In the genomic region with DNA sequence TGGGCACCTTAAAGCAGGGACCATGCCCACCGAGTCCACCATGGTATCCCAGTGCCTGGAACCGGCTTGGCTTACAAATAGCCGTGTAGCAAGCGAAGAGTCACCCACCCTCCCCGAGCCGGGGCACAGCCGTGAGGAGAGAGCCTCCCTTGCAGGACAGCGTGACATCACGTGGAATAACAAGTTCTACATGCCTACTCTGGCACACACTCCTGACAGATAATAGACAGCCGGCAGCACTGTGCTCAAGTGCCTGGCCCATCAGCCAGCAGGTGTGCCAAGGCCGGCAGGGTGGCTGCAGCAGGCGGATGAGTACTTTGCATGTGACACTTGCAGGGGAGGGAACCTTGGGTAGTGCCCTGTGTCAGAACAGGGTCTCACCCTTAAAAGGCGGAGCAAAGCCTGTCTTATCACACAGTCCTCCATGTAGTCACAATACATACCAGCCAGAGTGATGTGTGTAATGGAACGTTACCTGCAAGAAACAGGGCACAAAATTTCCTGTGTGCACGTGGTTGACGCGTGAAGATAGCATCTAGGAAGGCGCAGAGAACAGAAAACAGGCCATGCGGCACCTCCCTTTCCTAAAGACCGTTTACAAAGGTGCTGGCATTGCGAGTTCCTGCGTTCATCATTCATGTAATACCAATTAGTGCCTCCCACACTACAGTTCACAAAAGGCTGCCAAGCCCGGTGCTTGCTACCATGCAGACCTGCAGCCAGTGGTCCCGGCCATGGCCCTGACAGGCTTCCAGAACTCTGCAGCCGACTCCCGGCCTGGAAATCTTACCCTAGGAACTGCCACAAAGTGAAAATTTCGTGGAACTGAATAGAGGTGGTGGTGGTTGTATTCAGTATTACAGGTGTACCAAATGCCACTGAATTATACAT, we compare ENCODE assay signal across 10 cellular contexts. TPM values are rescaled to one million over a fixed set of nuclear protein-coding genes. Genes with fewer than 3 reads are reported as not detected.
A peak's percentile ranks its signal among the peaks of the same experiment; 100 is the strongest.
DNase-seq lines count a peak whose midpoint lies in the region; ATAC-seq and TF ChIP-seq lines count a peak whose summit lies in the region.
"Had no signal": no experiment of that assay in that cellular context is flagged by ENCODE, and none has a peak within 500 bp of the region (broad histone marks: within the 10 kb centered on the region; RNA-seq: fewer than 3 reads in every experiment).

No MANE protein-coding gene starts in this region.

- peaks cover 24% of the 10 kb centered on the region for H3K36me3 ChIP-seq in CD4-positive, alpha-beta memory T cell (ENCODE audit: insufficient read depth, low read length)
- H3K36me3 ChIP-seq in neural progenitor cell = no peaks in the 10 kb centered on the region

- H3K4me2 ChIP-seq in neural progenitor cell (no peak overlapping the region), H9 (ENCODE audit: insufficient read depth, insufficient read length, low read length) (no peak overlapping the region)

- CTCF ChIA-PET in CD4-positive, alpha-beta memory T cell (lab: Charles Lee; ENCODE audit: partially characterized antibody) = interaction anchor here (0.7 kb wide), 1 partner anchor 14 kb away, joined by 3 read pairs; no protein-coding TSS in a partner anchor

- H4K91ac ChIP-seq in H9 (ENCODE audit: insufficient read length, low read depth, low read length) = no peak overlapping the region

- H2AK5ac ChIP-seq in H9 (ENCODE audit: insufficient read length, low read length) = no peak overlapping the region

- H3K14ac ChIP-seq in H9 (ENCODE audit: insufficient read depth, low read length) = no peak overlapping the region

- H3K36me3 Mint-ChIP-seq in CD4-positive, alpha-beta memory T cell = peaks cover 0 to 45% of the 10 kb centered on the region in 2 donors
- H3K36me3 Mint-ChIP-seq in neural progenitor cell (no peaks in the 10 kb centered on the region), H9 (ENCODE audit: insufficient read depth in 1 of 3, low read depth in 3 of 3) (peaks cover 0 to 12% (median 4%) of the 10 kb centered on the region in 3 experiments; a peak in 4 of 7 replicates)
- H3K36me3 Mint-ChIP-seq: activated naive CD4-positive, alpha-beta T cell treated with anti-CD3 and anti-CD28 coated beads, Interleukin-2, amount 50 U/mL, for 72 hours; immature natural killer cell had no signal

- TF ChIP-seq CTCF in neural progenitor cell (IDR thresholded peaks at IDR 0.05) (no peak), H9 (conservative IDR thresholded peaks at IDR 0.05) (no peak)

- ATAC-seq in HG02840 (IDR thresholded peaks at IDR 0.05; ENCODE audit: low FRiP score, unreplicated experiment) = no peak
- ATAC-seq in HG03025 (IDR thresholded peaks at IDR 0.05; ENCODE audit: low FRiP score, unreplicated experiment) = no peak
- no peak for ATAC-seq in GM21360 (IDR thresholded peaks at IDR 0.05; ENCODE audit: unreplicated experiment)
- ATAC-seq: activated naive CD4-positive, alpha-beta T cell treated with anti-CD3 and anti-CD28 coated beads, Interleukin-2, amount 50 U/mL, for 72 hours had no signal

- H3K27ac Mint-ChIP-seq in CD4-positive, alpha-beta memory T cell = peak overlapping the region in 6 of 7 donors; percentile 35 to 79 (median 54)
- H3K27ac Mint-ChIP-seq in neural progenitor cell (peak overlapping the region; percentile 14), H9 (peak overlapping the region in 1 of 3 experiments; percentile 11; a peak in 1 of 7 replicates)

- H3K23ac ChIP-seq in H9 (ENCODE audit: insufficient read length, low read depth, low read length) = no peak overlapping the region

- intact Hi-C loops in CD4-positive, alpha-beta memory T cell (cut with micrococcal nuclease) = no loop called here

- no peaks in the 10 kb centered on the region for H3K23me2 ChIP-seq in H9 (ENCODE audit: insufficient read length, low read depth, low read length, poor library complexity, severe bottlenecking)

- H4K5ac ChIP-seq in H9 (ENCODE audit: insufficient read length, low read depth, low read length) = no peak overlapping the region

- H3K18ac ChIP-seq in H9 (ENCODE audit: insufficient read length, low read depth, low read length) = no peak overlapping the region

- no peak overlapping the region for H3T11ph ChIP-seq in H9 (ENCODE audit: low read length)

- H3K27me3 ChIP-seq in CD4-positive, alpha-beta memory T cell (ENCODE audit: insufficient read depth, low read length) = no peaks in the 10 kb centered on the region
- no peaks in the 10 kb centered on the region for H3K27me3 ChIP-seq in neural progenitor cell
- no peaks in the 10 kb centered on the region for H3K27me3 ChIP-seq in H9 (ENCODE audit: insufficient read depth, low read length)

- H3K9ac ChIP-seq in neural progenitor cell (no peak overlapping the region), H9 (ENCODE audit: extremely low read depth, insufficient read length, low read length) (no peak overlapping the region)

- peaks cover 0 to 2% (median 0%) of the 10 kb centered on the region in 8 donors for H3K9me3 Mint-ChIP-seq in CD4-positive, alpha-beta memory T cell
- no peaks in the 10 kb centered on the region for H3K9me3 Mint-ChIP-seq in neural progenitor cell
- H3K9me3 Mint-ChIP-seq in H9 = no peaks in the 10 kb centered on the region
- H3K9me3 Mint-ChIP-seq: activated naive CD4-positive, alpha-beta T cell treated with anti-CD3 and anti-CD28 coated beads, Interleukin-2, amount 50 U/mL, for 72 hours; immature natural killer cell had no signal

- no peaks in the 10 kb centered on the region for H3K9me3 ChIP-seq in CD4-positive, alpha-beta memory T cell (ENCODE audit: control insufficient read depth in 1 of 2, low read length in 2 of 2)
- H3K9me3 ChIP-seq in neural progenitor cell (ENCODE audit: low read depth) (no peaks in the 10 kb centered on the region), H9 (ENCODE audit: control insufficient read depth, low read depth, low read length) (no peaks in the 10 kb centered on the region)

- no peak overlapping the region for H3K4ac ChIP-seq in H9 (ENCODE audit: low read depth, low read length)

- no peak overlapping the region for H2BK20ac ChIP-seq in H9 (ENCODE audit: low read depth, low read length, poor library complexity, severe bottlenecking)

- H2AFZ ChIP-seq in neural progenitor cell (replicated peaks) (no peak overlapping the region), H9 (ENCODE audit: low read length) (no peak overlapping the region)

- no peak overlapping the region for H2BK15ac ChIP-seq in H9 (ENCODE audit: low read depth, low read length)

- H4K8ac ChIP-seq in H9 (replicated peaks; ENCODE audit: insufficient read length, low read depth, low read length) = no peak overlapping the region

- H2BK120ac ChIP-seq in H9 (ENCODE audit: low read depth, low read length, poor library complexity, severe bottlenecking) = no peak overlapping the region

- no peaks in the 10 kb centered on the region for H3K79me1 ChIP-seq in H9 (ENCODE audit: insufficient read depth, low read depth, low read length, poor library complexity, severe bottlenecking)

- peaks cover 50% of the 10 kb centered on the region for H3K4me1 ChIP-seq in CD4-positive, alpha-beta memory T cell (ENCODE audit: insufficient read depth, low read length)
- peaks cover 10% of the 10 kb centered on the region for H3K4me1 ChIP-seq in neural progenitor cell
- no peaks in the 10 kb centered on the region for H3K4me1 ChIP-seq in H9 (ENCODE audit: insufficient read depth, low read length)

- H3F3A ChIP-seq in neural progenitor cell (ENCODE audit: low read depth) = peaks cover 2% of the 10 kb centered on the region

- peaks cover 31 to 50% (median 45%) of the 10 kb centered on the region in 4 donors for H3K4me1 Mint-ChIP-seq in CD4-positive, alpha-beta memory T cell
- H3K4me1 Mint-ChIP-seq in neural progenitor cell (peaks cover 29% of the 10 kb centered on the region), H9 (peaks cover 5 to 6% of the 10 kb centered on the region in 2 experiments; a peak in 3 of 4 replicates)

- H3K79me2 ChIP-seq in neural progenitor cell (ENCODE audit: low read depth) (no peaks in the 10 kb centered on the region), H9 (ENCODE audit: insufficient read depth, low read length) (no peaks in the 10 kb centered on the region)

- no CpG with 5 or more reads among the region's 27 CpGs for WGBS in H9 (ENCODE audit: extremely low coverage, insufficient read length, low lambda C conversion rate)

- peak in 2 of 5 donors; percentile 17 to 22 for DNase-seq in CD4-positive, alpha-beta memory T cell
- peak; percentile 84 for DNase-seq in NCI-H2029 treated with DMSO at 0.1 percent for 48 hours (lab: John Stamatoyannopoulos, UW)
- DNase-seq in cerebellar cortex (ENCODE audit: low spot score) = peak; percentile 53
- DNase-seq in neural progenitor cell (ENCODE audit: low spot score) = no peak
- no peak for DNase-seq in H9
- DNase-seq: immature natural killer cell had no signal

- H2BK12ac ChIP-seq in H9 (ENCODE audit: insufficient read length, low read depth, low read length) = no peak overlapping the region

- no peak overlapping the region for H2BK5ac ChIP-seq in H9 (ENCODE audit: insufficient read length, low read length)

- no peaks in the 10 kb centered on the region for H3K27me3 Mint-ChIP-seq in CD4-positive, alpha-beta memory T cell
- H3K27me3 Mint-ChIP-seq in neural progenitor cell (ENCODE audit: insufficient read depth, low read depth) (peaks cover 8% of the 10 kb centered on the region), H9 (ENCODE audit: low read depth) (no peaks in the 10 kb centered on the region)

- no peak overlapping the region for H3K27ac ChIP-seq in CD4-positive, alpha-beta memory T cell (ENCODE audit: low read depth, low read length)
- H3K27ac ChIP-seq in neural progenitor cell = no peak overlapping the region
- H3K27ac ChIP-seq in H9 (ENCODE audit: insufficient read length, low read depth, low read length) = no peak overlapping the region

- H3K4me3 ChIP-seq in CD4-positive, alpha-beta memory T cell (ENCODE audit: low read length in 2 of 2) = no peak overlapping the region
- H3K4me3 ChIP-seq in neural progenitor cell = no peak overlapping the region

- no peak overlapping the region for H3K56ac ChIP-seq in H9 (ENCODE audit: insufficient read length, low read depth, low read length)

- POLR2A ChIA-PET in CD4-positive, alpha-beta memory T cell (lab: Charles Lee; ENCODE audit: partially characterized antibody) = no interaction called here

- peak overlapping the region in 4 of 8 donors; percentile 17 to 31 (median 28) for H3K4me3 Mint-ChIP-seq in CD4-positive, alpha-beta memory T cell
- H3K4me3 Mint-ChIP-seq in neural progenitor cell = no peak overlapping the region
- H3K4me3 Mint-ChIP-seq in H9 = no peak overlapping the region
- H3K4me3 Mint-ChIP-seq: immature natural killer cell had no signal

- H4K20me1 ChIP-seq in neural progenitor cell (ENCODE audit: low read depth) (peaks cover 9% of the 10 kb centered on the region), H9 (ENCODE audit: control insufficient read depth, insufficient read depth, insufficient read length) (peaks cover 2% of the 10 kb centered on the region)

RNA-seq across cellular contexts. Expression of gene TOM1, which starts 16.4 kb away (rescaled TPM):
- total RNA-seq in CD4-positive, alpha-beta memory T cell = 10 to 100 TPM; 76.1 to 82.2 TPM
- 10 to 100 TPM; 55.7 to 56.0 TPM for polyA plus RNA-seq in CD4-positive, alpha-beta memory T cell
- 28.6 and 41.5 TPM in 2 replicates for total RNA-seq in neural progenitor cell (ENCODE audit: low replicate concordance)
- total RNA-seq in H9 (2021) = 22.3 and 23.9 TPM in 2 replicates

RNA-seq across cellular contexts. Expression of gene HMGXB4, which starts 58.8 kb away (rescaled TPM):
- 10 to 100 TPM; 22.1 to 25.3 TPM for total RNA-seq in CD4-positive, alpha-beta memory T cell
- 10 to 100 TPM in 1 of 2 donors, 1 to 10 TPM in 1; 8.7 to 13.0 TPM for polyA plus RNA-seq in CD4-positive, alpha-beta memory T cell
- 46.7 and 55.9 TPM in 2 replicates for total RNA-seq in neural progenitor cell (ENCODE audit: low replicate concordance)
- total RNA-seq in H9 (2021) = 32.5 and 33.5 TPM in 2 replicates

Comparison
In these comparisons a context has a peak if more than half of its experiments do, and no peak if none do; other contexts are left out.
1. DNase-seq: peak in NCI-H2029 treated with DMSO at 0.1 percent for 48 hours (single experiment) and cerebellar cortex (single experiment); none in neural progenitor cell (single experiment) and H9 (single experiment).